Comparison of ENCODE assay signal across 8 cellular contexts in the genomic region with DNA sequence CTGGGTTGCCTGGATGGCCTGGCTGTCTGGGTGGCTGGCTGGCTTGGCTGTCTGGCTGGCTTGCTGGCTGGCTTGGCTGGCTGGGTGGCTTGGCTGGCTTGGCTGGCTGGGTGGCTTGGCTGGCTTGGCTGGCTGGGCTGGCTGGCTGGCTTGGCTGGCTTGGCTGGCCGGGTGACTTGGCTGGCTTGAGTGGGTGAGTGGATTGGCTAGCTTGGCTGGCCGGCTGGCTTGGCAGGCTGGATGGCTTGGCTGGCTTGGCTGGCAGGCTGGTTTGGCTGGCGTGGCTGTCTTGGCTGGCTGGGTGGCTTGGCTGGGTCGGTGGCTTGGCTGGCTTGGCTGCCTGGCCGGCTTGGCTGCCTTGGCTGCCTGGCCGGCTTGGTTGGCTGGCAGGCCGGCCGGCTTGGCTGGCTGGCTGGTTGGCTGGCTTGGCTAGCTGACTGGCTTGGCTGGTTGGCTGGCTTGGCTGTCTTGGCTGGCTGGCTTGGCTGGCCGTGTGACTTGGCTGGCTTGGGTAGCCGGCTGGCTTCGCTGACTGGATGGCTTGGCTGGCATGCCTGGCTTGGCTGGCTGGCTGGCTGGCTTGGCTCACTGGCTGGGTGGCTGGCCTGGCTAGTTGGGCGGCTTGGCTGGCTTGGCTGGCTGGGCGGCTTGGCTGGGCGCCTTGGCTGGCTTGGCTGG.
A peak's percentile ranks its signal among the peaks of the same experiment; 100 is the strongest.
DNase-seq lines count a peak whose midpoint lies in the region; ATAC-seq, FAIRE-seq and TF ChIP-seq lines count a peak whose summit lies in the region.
"Not testable (repeated sequence)": the region's sequence is repeated elsewhere in the genome, so short reads cannot be mapped to it uniquely, and the experiment has no call there.

No MANE protein-coding gene starts in this region.

- H3K27ac ChIP-seq in CD4-positive, CD25-positive, alpha-beta regulatory T cell (ENCODE audit: insufficient read depth, low read length, poor library complexity, severe bottlenecking); pancreas: not testable (repeated sequence)

- intact Hi-C loops in activated CD4-positive, alpha-beta T cell treated with anti-CD3 and anti-CD28 coated beads for 36 hours (cut with DNase I, micrococcal nuclease); pancreas (cut with DNase I): not testable (repeated sequence)

- not testable (repeated sequence) for H3K9me3 ChIP-seq in CD4-positive, CD25-positive, alpha-beta regulatory T cell (ENCODE audit: control insufficient read depth in 2 of 2, low read length in 2 of 2); pancreas

- H3K27me3 ChIP-seq in CD4-positive, CD25-positive, alpha-beta regulatory T cell (ENCODE audit: control insufficient read depth, insufficient read depth, low read length); pancreas: not testable (repeated sequence)

- not testable (repeated sequence) for ATAC-seq in CD4-positive, CD25-positive, alpha-beta regulatory T cell (ENCODE audit: low read depth in 2 of 2); activated CD4-positive, alpha-beta T cell treated with anti-CD3 and anti-CD28 coated beads for 36 hours; pancreas

- not testable (repeated sequence) for H3K4me1 Mint-ChIP-seq in CD4-positive, CD25-positive, alpha-beta regulatory T cell; activated CD4-positive, alpha-beta T cell treated with anti-CD3 and anti-CD28 coated beads for 36 hours

- not testable (repeated sequence) for FAIRE-seq in pancreas (lab: Jason Lieb, UNC)

- not testable (repeated sequence) for H3K4me3 Mint-ChIP-seq in CD4-positive, CD25-positive, alpha-beta regulatory T cell; activated CD4-positive, alpha-beta T cell treated with anti-CD3 and anti-CD28 coated beads for 36 hours

- not testable (repeated sequence) for H3K36me3 ChIP-seq in CD4-positive, CD25-positive, alpha-beta regulatory T cell (ENCODE audit: control insufficient read depth, insufficient read depth, low read length); pancreas

- peak in 2 of 3 donors; percentile 15 to 39 for DNase-seq in CD4-positive, CD25-positive, alpha-beta regulatory T cell
- DNase-seq in HT1080 (ENCODE audit: low read depth) (peak; percentile 15), dedifferentiated amniotic fluid mesenchymal stem cell (ENCODE audit: extremely low spot score) (peak; percentile 16), iPS-NIHi7 (ENCODE audit: extremely low spot score) (peak; percentile 10), pancreas (peak in 4 of 6 donors; percentile 45 to 99 (median 58))
- peak; percentile 48 for DNase-seq in activated CD4-positive, alpha-beta T cell treated with anti-CD3 and anti-CD28 coated beads for 36 hours
- DNase-seq in activated T-helper 9 cell treated with anti-CD3 and anti-CD28 coated beads, Interleukin-2, amount 50 U/mL, for 16 hours (ENCODE audit: low read depth) = peak; percentile 34
- peak; percentile 12 for DNase-seq in stimulated activated CD8-positive, alpha-beta memory T cell treated with anti-CD3 and anti-CD28 coated beads, Interleukin-15, amount 100 ng/mL, for 24 hours (ENCODE audit: low read depth)

- WGBS in pancreas, 2 donors = 77 to 81% methylated on average over 14 of the region's 14 CpGs

- not testable (repeated sequence) for H3K27me3 Mint-ChIP-seq in CD4-positive, CD25-positive, alpha-beta regulatory T cell; activated CD4-positive, alpha-beta T cell treated with anti-CD3 and anti-CD28 coated beads for 36 hours

- POLR2A ChIA-PET in activated CD4-positive, alpha-beta T cell treated with anti-CD3 and anti-CD28 coated beads for 36 hours (lab: Charles Lee) = not testable (repeated sequence)

- not testable (repeated sequence) for H3K36me3 Mint-ChIP-seq in CD4-positive, CD25-positive, alpha-beta regulatory T cell; activated CD4-positive, alpha-beta T cell treated with anti-CD3 and anti-CD28 coated beads for 36 hours (ENCODE audit: low read depth)

- H3K4me3 ChIP-seq in CD4-positive, CD25-positive, alpha-beta regulatory T cell (ENCODE audit: low read depth, low read length); pancreas: not testable (repeated sequence)

- CTCF ChIA-PET in activated CD4-positive, alpha-beta T cell treated with anti-CD3 and anti-CD28 coated beads for 36 hours (lab: Charles Lee) = not testable (repeated sequence)

- H3K9me3 Mint-ChIP-seq in CD4-positive, CD25-positive, alpha-beta regulatory T cell; activated CD4-positive, alpha-beta T cell treated with anti-CD3 and anti-CD28 coated beads for 36 hours (ENCODE audit: low read depth): not testable (repeated sequence)

- not testable (repeated sequence) for TF ChIP-seq CTCF in pancreas (IDR thresholded peaks at IDR 0.05)

- H3K4me1 ChIP-seq in CD4-positive, CD25-positive, alpha-beta regulatory T cell (ENCODE audit: control insufficient read depth, insufficient read depth, low read length, poor library complexity, severe bottlenecking); pancreas: not testable (repeated sequence)

- H3K27ac Mint-ChIP-seq in CD4-positive, CD25-positive, alpha-beta regulatory T cell; activated CD4-positive, alpha-beta T cell treated with anti-CD3 and anti-CD28 coated beads for 36 hours: not testable (repeated sequence)
